19 cellular contexts compared by ENCODE assay signal in the genomic region with DNA sequence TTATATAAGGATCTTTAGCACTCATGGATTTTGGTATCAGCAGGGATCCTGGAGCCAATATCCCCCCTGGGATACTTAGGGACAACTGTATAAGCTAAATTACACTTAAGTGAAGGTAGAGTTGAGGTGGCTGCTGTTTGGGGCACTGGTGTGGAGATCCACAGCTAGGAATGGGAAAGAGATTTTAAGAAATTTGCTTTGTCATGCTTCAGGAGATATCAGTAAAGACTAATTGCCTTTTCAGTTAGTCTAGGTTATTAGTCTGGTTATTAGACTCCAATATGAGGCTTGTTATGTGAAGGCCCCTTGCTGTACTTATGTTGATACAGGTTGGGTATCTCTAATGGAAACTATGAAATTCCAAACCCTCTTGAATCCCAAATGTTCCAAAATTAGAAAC. TPM values are rescaled to one million over a fixed set of nuclear protein-coding genes. Genes with fewer than 3 reads are reported as not detected.
A peak's percentile ranks its signal among the peaks of the same experiment; 100 is the strongest.
DNase-seq lines count a peak whose midpoint lies in the region; ATAC-seq and TF ChIP-seq lines count a peak whose summit lies in the region.
"Had no signal": no experiment of that assay in that cellular context is flagged by ENCODE, and none has a peak within 500 bp of the region (broad histone marks: within the 10 kb centered on the region; RNA-seq: fewer than 3 reads in every experiment).

No MANE protein-coding gene starts in this region.

- H3K4me2 ChIP-seq in SK-N-SH, result no peak overlapping the region
- H3K4me2 ChIP-seq in hepatocyte, result no peak overlapping the region
- H3K4me2 ChIP-seq in osteoblast (ENCODE audit: insufficient read depth, low read length), result no peak overlapping the region

- no peaks in the 10 kb centered on the region for H3K27me3 Mint-ChIP-seq in T-cell

- CTCF ChIA-PET in SK-N-SH (lab: Yijun Ruan, JAX) (interaction anchor here (0.8 to 3.8 kb wide), 5 partner anchors 9 to 187 kb away, joined by 3 to 19 read pairs (median 9); a partner anchor contains a TSS), T-cell (lab: Charles Lee) (no interaction called here)

- peak overlapping the region; percentile 65 to 86 for H3K27ac Mint-ChIP-seq in T-cell

- peaks cover 0 to under 1% of the 10 kb centered on the region in 2 experiments for H3K36me3 ChIP-seq in SK-N-SH (replicated peaks in 1 of 2; ENCODE audit: control insufficient read depth in 1 of 2, insufficient read depth in 2 of 2, low read length in 1 of 2)
- no peaks in the 10 kb centered on the region for H3K36me3 ChIP-seq in hepatocyte (replicated peaks; ENCODE audit: insufficient read depth, low read depth)
- H3K36me3 ChIP-seq in osteoblast (ENCODE audit: insufficient read depth, low read length), result peaks cover 1% of the 10 kb centered on the region
- H3K36me3 ChIP-seq in upper lobe of left lung, result no peaks in the 10 kb centered on the region
- H3K36me3 ChIP-seq: colonic mucosa, stomach had no signal

- peaks cover 24 to 36% (median 29%) of the 10 kb centered on the region in 3 donors for H3K4me1 Mint-ChIP-seq in T-cell

- peak overlapping the region in 1 of 3 donors; percentile 97 for H3K4me3 Mint-ChIP-seq in T-cell

- no peak overlapping the region for H3K4me3 ChIP-seq in SK-N-SH (ENCODE audit: low read depth in 2 of 2, low read length in 1 of 2)
- H3K4me3 ChIP-seq in hepatocyte, result no peak overlapping the region
- H3K4me3 ChIP-seq in osteoblast (ENCODE audit: insufficient read depth, low read length), result no peak overlapping the region
- no peak overlapping the region for H3K4me3 ChIP-seq in upper lobe of left lung

- TF ChIP-seq POLR2A in upper lobe of left lung (IDR thresholded peaks at IDR 0.05), result no peak

- ATAC-seq in SK-N-SH treated with all-trans-retinoic acid at 6 μM for 48 hours (no peak), T-cell (replicated peaks in 1 of 4) (no peak), upper lobe of left lung (ENCODE audit: low FRiP score in 2 of 2) (no peak), HG03280 (IDR thresholded peaks at IDR 0.05; ENCODE audit: unreplicated experiment) (no peak)
- ATAC-seq: left cardiac atrium had no signal

- no peaks in the 10 kb centered on the region for H3K36me3 Mint-ChIP-seq in T-cell

- no peak overlapping the region for H3K9ac ChIP-seq in SK-N-SH

- no peak for TF ChIP-seq EP300 in SK-N-SH (IDR thresholded peaks at IDR 0.05; ENCODE audit: borderline replicate concordance in 1 of 2, low read depth in 1 of 2, low read length in 1 of 2)
- TF ChIP-seq EP300 in upper lobe of left lung (IDR thresholded peaks at IDR 0.05), result no peak

- H3K27ac ChIP-seq in SK-N-SH (ENCODE audit: low read depth in 2 of 2, low read length in 1 of 2), result no peak overlapping the region
- H3K27ac ChIP-seq in hepatocyte, result no peak overlapping the region
- H3K27ac ChIP-seq in osteoblast (ENCODE audit: low read depth, low read length), result no peak overlapping the region
- H3K27ac ChIP-seq in upper lobe of left lung, result no peak overlapping the region
- H3K27ac ChIP-seq: colonic mucosa had no signal

- H2AFZ ChIP-seq in SK-N-SH (ENCODE audit: low read depth), result peak overlapping the region; percentile 98; the same call in 1 of the 2 replicates
- H2AFZ ChIP-seq in hepatocyte, result peak overlapping the region; percentile 84
- H2AFZ ChIP-seq in osteoblast (ENCODE audit: low read length), result peak overlapping the region; percentile 44

- H3K9me2 ChIP-seq in SK-N-SH, result no peaks in the 10 kb centered on the region
- H3K9me2 ChIP-seq in hepatocyte (replicated peaks; ENCODE audit: insufficient read depth), result no peaks in the 10 kb centered on the region

- H3K9me3 ChIP-seq in SK-N-SH (no peaks in the 10 kb centered on the region), hepatocyte (ENCODE audit: low read depth) (no peaks in the 10 kb centered on the region), osteoblast (ENCODE audit: low read depth, low read length) (peaks cover 2% of the 10 kb centered on the region), upper lobe of left lung (no peaks in the 10 kb centered on the region)
- H3K9me3 ChIP-seq: Caco-2, colonic mucosa, stomach had no signal

- TF ChIP-seq CTCF in SK-N-SH (IDR thresholded peaks at IDR 0.05) (no peak), hepatocyte (IDR thresholded peaks at IDR 0.05; ENCODE audit: poor library complexity) (no peak), osteoblast (IDR thresholded peaks at IDR 0.05; ENCODE audit: extremely low read depth, low read depth, low read length) (no peak), upper lobe of left lung (IDR thresholded peaks at IDR 0.05) (no peak)

- no peaks in the 10 kb centered on the region for H3K9me3 Mint-ChIP-seq in T-cell
- H3K9me3 Mint-ChIP-seq: T-helper 1 cell treated with Interleukin-12 subunit alpha and Interleukin-12 subunit beta and Interleukin-4 antibody, amounts not matched to agents 30 μg/mL and 1 μg/mL, for 36 hours had no signal

- POLR2A ChIA-PET in SK-N-SH (lab: Yijun Ruan, JAX) (interaction anchor here (1.5 kb wide), 1 partner anchor 108 kb away, joined by 7 read pairs; a partner anchor contains a TSS), T-cell (lab: Charles Lee) (no interaction called here)

- H4K20me1 ChIP-seq in SK-N-SH (ENCODE audit: insufficient read depth) (peaks cover 14% of the 10 kb centered on the region), hepatocyte (ENCODE audit: insufficient read depth, poor library complexity, severe bottlenecking) (peaks cover 21% of the 10 kb centered on the region), osteoblast (ENCODE audit: insufficient read depth, low read length) (peaks cover 7% of the 10 kb centered on the region)

- H3K4me1 ChIP-seq in SK-N-SH (ENCODE audit: control insufficient read depth in 1 of 2, insufficient read depth in 2 of 2, low read depth in 1 of 2, low read length in 1 of 2), result peaks cover 7 to 9% of the 10 kb centered on the region in 2 experiments; a peak in 3 of 4 replicates
- peaks cover 13% of the 10 kb centered on the region for H3K4me1 ChIP-seq in hepatocyte (ENCODE audit: insufficient read depth)
- peaks cover 15% of the 10 kb centered on the region for H3K4me1 ChIP-seq in osteoblast (ENCODE audit: insufficient read depth, low read length)
- H3K4me1 ChIP-seq in upper lobe of left lung, result peaks cover 14 to 28% (median 17%) of the 10 kb centered on the region in 4 donors
- H3K4me1 ChIP-seq: Caco-2, colonic mucosa had no signal

- no peak for DNase-seq in SK-N-SH
- no peak for DNase-seq in T-cell
- DNase-seq in hepatocyte (ENCODE audit: low spot score), result no peak
- DNase-seq in osteoblast (ENCODE audit: insufficient read length, low spot score, missing footprints), result no peak
- DNase-seq in activated CD4-positive, alpha-beta T cell treated with anti-CD3 and anti-CD28 coated beads for 1 hour, result no peak
- no peak for DNase-seq in upper lobe of left lung
- DNase-seq: 8988T, AML-193, Caco-2, colonic mucosa, left cardiac atrium, NCI-H1092 treated with DMSO at 0.1 percent for 48 hours, NCI-H1930, SHP77 treated with DMSO at 0.1 percent for 48 hours, stomach, trophoblast cell had no signal

- TF ChIP-seq RAD21 in SK-N-SH (IDR thresholded peaks at IDR 0.05; ENCODE audit: low read length), result no peak

- H3F3A ChIP-seq in SK-N-SH (replicated peaks; ENCODE audit: insufficient read depth), result peaks cover 3% of the 10 kb centered on the region

- H3K79me2 ChIP-seq in SK-N-SH (ENCODE audit: insufficient read depth) (peaks cover 38% of the 10 kb centered on the region), hepatocyte (peaks cover 37% of the 10 kb centered on the region), osteoblast (ENCODE audit: insufficient read depth, low read length) (peaks cover 38% of the 10 kb centered on the region)

- no peaks in the 10 kb centered on the region for H3K27me3 ChIP-seq in SK-N-SH (ENCODE audit: insufficient read depth)
- no peaks in the 10 kb centered on the region for H3K27me3 ChIP-seq in hepatocyte
- H3K27me3 ChIP-seq in osteoblast (ENCODE audit: insufficient read depth, low read length), result no peaks in the 10 kb centered on the region
- no peaks in the 10 kb centered on the region for H3K27me3 ChIP-seq in upper lobe of left lung
- H3K27me3 ChIP-seq: colonic mucosa, stomach had no signal

TF ChIP-seq in SK-N-SH, 30 proteins besides CTCF, POLR2A, EP300 and RAD21 (continues in another document):
- TF ChIP-seq POLR2AphosphoS5 (IDR thresholded peaks at IDR 0.05; ENCODE audit: low read depth, low read length) (no peak), SMC3 (IDR thresholded peaks at IDR 0.05; ENCODE audit: low read depth, low read length) (no peak), GATA2 (CRISPR knock-in tag; IDR thresholded peaks at IDR 0.05) (no peak), TEAD4 (IDR thresholded peaks at IDR 0.05; ENCODE audit: borderline replicate concordance, insufficient read depth) (no peak), GABPA (IDR thresholded peaks at IDR 0.05; ENCODE audit: low read depth) (no peak), TCF12 (IDR thresholded peaks at IDR 0.05) (no peak), FOXJ3 (CRISPR knock-in tag; IDR thresholded peaks at IDR 0.05) (no peak), FOXM1 (IDR thresholded peaks at IDR 0.05; ENCODE audit: low read depth) (no peak)

TF ChIP-seq in SK-N-SH treated with all-trans-retinoic acid at 6 μM for 48 hours, 23 proteins besides CTCF, POLR2A, EP300 and RAD21 (continues in another document):
- TF ChIP-seq, protein P1, sequence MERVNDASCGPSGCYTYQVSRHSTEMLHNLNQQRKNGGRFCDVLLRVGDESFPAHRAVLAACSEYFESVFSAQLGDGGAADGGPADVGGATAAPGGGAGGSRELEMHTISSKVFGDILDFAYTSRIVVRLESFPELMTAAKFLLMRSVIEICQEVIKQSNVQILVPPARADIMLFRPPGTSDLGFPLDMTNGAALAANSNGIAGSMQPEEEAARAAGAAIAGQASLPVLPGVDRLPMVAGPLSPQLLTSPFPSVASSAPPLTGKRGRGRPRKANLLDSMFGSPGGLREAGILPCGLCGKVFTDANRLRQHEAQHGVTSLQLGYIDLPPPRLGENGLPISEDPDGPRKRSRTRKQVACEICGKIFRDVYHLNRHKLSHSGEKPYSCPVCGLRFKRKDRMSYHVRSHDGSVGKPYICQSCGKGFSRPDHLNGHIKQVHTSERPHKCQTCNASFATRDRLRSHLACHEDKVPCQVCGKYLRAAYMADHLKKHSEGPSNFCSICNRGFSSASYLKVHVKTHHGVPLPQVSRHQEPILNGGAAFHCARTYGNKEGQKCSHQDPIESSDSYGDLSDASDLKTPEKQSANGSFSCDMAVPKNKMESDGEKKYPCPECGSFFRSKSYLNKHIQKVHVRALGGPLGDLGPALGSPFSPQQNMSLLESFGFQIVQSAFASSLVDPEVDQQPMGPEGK (CRISPR knock-in tag; IDR thresholded peaks at IDR 0.05; ENCODE audit: borderline replicate concordance), result no peak
- TF ChIP-seq SNAI2 (CRISPR knock-in tag; IDR thresholded peaks at IDR 0.05), result no peak
- no peak for TF ChIP-seq RARB (CRISPR knock-in tag; IDR thresholded peaks at IDR 0.05)
- no peak for TF ChIP-seq ESRRG (CRISPR knock-in tag; IDR thresholded peaks at IDR 0.05)
- TF ChIP-seq PPARA (CRISPR knock-in tag; IDR thresholded peaks at IDR 0.05; ENCODE audit: borderline replicate concordance), result no peak
- TF ChIP-seq ZFP3 (CRISPR knock-in tag; IDR thresholded peaks at IDR 0.05), result no peak

RNA-seq across cellular contexts. Expression of a gene that starts 1.2 kb away (rescaled TPM):
- 6.0 and 7.7 TPM in 2 replicates for polyA plus RNA-seq in SK-N-SH (2012; rRNA removed)
- polyA plus RNA-seq in SK-N-SH (2012; cell fraction: cytosol; rRNA removed), result 8.8 and 9.0 TPM in 2 replicates
- polyA plus RNA-seq in SK-N-SH (2012; cell fraction: nucleus; rRNA removed), result 6.7 and 12.3 TPM in 2 replicates
- total RNA-seq in T-cell, result 10 to 100 TPM; 46.8 to 62.5 (median 48.7) TPM
- total RNA-seq in hepatocyte, result 34.0 and 41.7 TPM in 2 replicates
- 12.0 and 18.4 TPM in 2 replicates for polyA plus RNA-seq in hepatocyte
- 42.3 and 52.7 TPM in 2 replicates for total RNA-seq in osteoblast
- total RNA-seq in upper lobe of left lung, result 100 to 1,000 TPM in 4 of 6 donors, 10 to 100 TPM in 2; 71.4 to 286 (median 155) TPM

Comparison
In these comparisons a context has a peak if more than half of its experiments do, and no peak if none do; other contexts are left out.
1. H2AFZ ChIP-seq: peak in every context shown above with its lines; median percentile 98 in SK-N-SH; 84 in hepatocyte; 44 in osteoblast.